ENCODE assay signal across 15 cellular contexts in the genomic region with DNA sequence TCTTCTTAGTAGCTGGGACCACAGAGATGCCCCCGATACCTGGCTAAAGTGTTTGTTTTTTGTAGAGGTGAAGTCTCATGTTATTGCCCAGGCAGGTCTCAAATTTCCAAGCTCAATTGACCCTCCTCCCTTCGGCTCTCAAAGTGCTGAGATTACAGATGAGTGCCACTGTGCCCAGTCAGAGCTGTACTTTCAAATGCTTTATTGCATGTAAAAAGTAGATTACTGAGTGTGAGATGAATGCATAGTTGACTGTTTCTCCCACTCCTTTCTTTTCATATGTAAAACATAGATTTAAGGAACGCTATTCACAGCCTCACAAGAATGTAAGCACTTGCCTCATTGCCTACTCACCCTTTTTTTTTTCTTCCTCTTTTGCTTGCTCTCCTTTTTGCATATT.
"Had no signal": no experiment of that assay in that cellular context is flagged by ENCODE, and none has a peak within 500 bp of the region (broad histone marks: within the 10 kb centered on the region; RNA-seq: fewer than 3 reads in every experiment).

No MANE protein-coding gene starts in this region.

- H3K27me3 ChIP-seq: left lung, spleen had no signal

- H3K4me3 ChIP-seq: left lung, psoas muscle, spleen had no signal

- H3K9me3 ChIP-seq: psoas muscle had no signal

- H3K27ac ChIP-seq: left lung, psoas muscle, spleen had no signal

- DNase-seq: activated CD4-positive, alpha-beta T cell treated with anti-CD3 and anti-CD28 coated beads, Interleukin-2, amount 50 U/mL, for 4 hours; activated effector memory CD4-positive, alpha-beta T cell treated with anti-CD3 and anti-CD28 coated beads, Interleukin-2, amount 50 U/mL, for 16 hours; activated T-cell treated with anti-CD3 and anti-CD28 coated beads, Interleukin-2, amount 50 U/mL, for 24 hours; amygdala; hippocampal formation; islet precursor cell; left lung; psoas muscle; spleen; stimulated activated CD4-positive, alpha-beta T cell treated with anti-CD3 and anti-CD28 coated beads, Interleukin-1b, Interleukin-23, amount 100 ng/mL, for 48 hours; trophoblast cell had no signal

- ATAC-seq: activated naive CD4-positive, alpha-beta T cell treated with anti-CD3 and anti-CD28 coated beads, Interleukin-2, amount 50 U/mL, for 72 hours; left lung; natural killer cell treated with Interleukin-12 subunit alpha and Interleukin-12 subunit beta and Interleukin-15 and Interleukin-18, amount 100 ng/mL, for 72 hours; psoas muscle; sciatic nerve; stimulated activated memory B cell treated with anti-CD40 and anti-IgM and Interleukin-4, amounts not matched to agents 10 μg/mL and 1 μg/mL and 100 μg/mL, for 72 hours had no signal

- H3K4me1 ChIP-seq: left lung, psoas muscle, spleen had no signal

- H3K36me3 ChIP-seq: left lung, spleen had no signal
